In genomic region chr16:2904100-2904921, GRCh38 we compare ENCODE assay signal across 8 cellular contexts. TPM values are rescaled to one million over a fixed set of nuclear protein-coding genes. Genes with fewer than 3 reads are reported as not detected.
A peak's percentile ranks its signal among the peaks of the same experiment; 100 is the strongest.
DNase-seq lines count a peak whose midpoint lies in the region; ATAC-seq and TF ChIP-seq lines count a peak whose summit lies in the region.

No MANE protein-coding gene starts in this region.

- peak overlapping the region; percentile 75 for H3K4me3 ChIP-seq in choroid plexus epithelial cell (ENCODE audit: low read depth, low read length)

- TF ChIP-seq CTCF in choroid plexus epithelial cell (conservative IDR thresholded peaks at IDR 0.05; ENCODE audit: low read depth, low read length) = peak; percentile 79

- DNase-seq in 8988T (peak; percentile 81), NCI-H446 treated with DMSO at 0.1 percent for 48 hours (lab: John Stamatoyannopoulos, UW) (peak; percentile 69), choroid plexus epithelial cell (ENCODE audit: low read depth) (peak; percentile 90), left colon (peak; percentile 81 to 83)
- peak; percentile 62 to 74 for DNase-seq in activated CD4-positive, alpha-beta T cell treated with anti-CD3 and anti-CD28 coated beads for 4 hours
- peak; percentile 57 to 70 for DNase-seq in stimulated activated CD4-positive, alpha-beta T cell treated with anti-CD3 and anti-CD28 coated beads, Interleukin-1b, Interleukin-23, amount 100 ng/mL, for 4 hours (ENCODE audit: low read depth in 2 of 2)

- intact Hi-C loops in left colon (cut with DNase I, micrococcal nuclease) = no loop called here

- ATAC-seq in GM18502 (IDR thresholded peaks at IDR 0.05; ENCODE audit: poor library complexity, unreplicated experiment) = peak; percentile 56
- peak; percentile 49 for ATAC-seq in HG03108 (IDR thresholded peaks at IDR 0.05; ENCODE audit: unreplicated experiment)
- ATAC-seq in left colon = peak; percentile 59

RNA-seq across cellular contexts. Expression of gene FLYWCH1, which starts 7.4 kb away (rescaled TPM):
- 10 to 100 TPM; 23.0 to 27.3 TPM for total RNA-seq in left colon

RNA-seq across cellular contexts. Expression of gene FLYWCH2, which starts 21.3 kb away (rescaled TPM):
- 10 to 100 TPM; 20.7 to 30.8 TPM for total RNA-seq in left colon

RNA-seq across cellular contexts. Expression of gene PRSS22, which starts 46.3 kb away (rescaled TPM):
- 10 to 100 TPM in 1 of 2 donors, under 1 TPM in 1; 0.78 to 12.9 TPM for total RNA-seq in left colon

RNA-seq across cellular contexts. Expression of gene KREMEN2, which starts 59.8 kb away (rescaled TPM):
- total RNA-seq in left colon = 1 to 10 TPM in 1 of 2 donors, under 1 TPM in 1; 0.89 to 1.1 TPM

Comparison
In these comparisons a context has a peak if more than half of its experiments do, and no peak if none do; other contexts are left out.
1. Peak in every context shown above with its lines: DNase-seq, ATAC-seq and H3K4me3 ChIP-seq.